In genomic region chr20:50625986-50626677, GRCh38 we compare ENCODE assay signal across 9 cellular contexts.
A peak's percentile ranks its signal among the peaks of the same experiment; 100 is the strongest.
DNase-seq lines count a peak whose midpoint lies in the region; ATAC-seq, FAIRE-seq and TF ChIP-seq lines count a peak whose summit lies in the region.
"Had no signal": no experiment of that assay in that cellular context is flagged by ENCODE, and none has a peak within 500 bp of the region (broad histone marks: within the 10 kb centered on the region; RNA-seq: fewer than 3 reads in every experiment).

No MANE protein-coding gene starts in this region.

- POLR2A ChIA-PET in HEK293 (lab: Yijun Ruan, JAX) (interaction anchor here (1.5 to 2.0 kb wide), 2 partner anchors 10 to 162 kb away, joined by 4 to 6 read pairs; no protein-coding TSS in a partner anchor), PC-9 (lab: Charles Lee; ENCODE audit: unreplicated experiment) (interaction anchor here (0.9 kb wide), 1 partner anchor 120 kb away, joined by 4 read pairs; no protein-coding TSS in a partner anchor), H1 (lab: Charles Lee; ENCODE audit: partially characterized antibody) (interaction anchor here (0.6 to 1.6 kb wide), 7 partner anchors 9 to 142 kb away, joined by 3 to 5 read pairs (median 3); no protein-coding TSS in a partner anchor)

- no peak overlapping the region for H2AK5ac ChIP-seq in H1 (ENCODE audit: low read depth, low read length)

- no peak overlapping the region for H3K9ac ChIP-seq in H1 (replicated peaks in 1 of 4; ENCODE audit: extremely low read depth in 1 of 4, low read depth in 3 of 4, low read length in 3 of 4)

- H4K20me1 ChIP-seq in PC-9 (ENCODE audit: insufficient read depth): no peaks in the 10 kb centered on the region
- H4K20me1 ChIP-seq in H1 (replicated peaks in 1 of 2; ENCODE audit: control insufficient read depth in 1 of 2, insufficient read depth in 2 of 2, low read length in 2 of 2): peaks cover 2% of the 10 kb centered on the region in 2 experiments

- H3K79me2 ChIP-seq in PC-9 (ENCODE audit: low read depth) (no peaks in the 10 kb centered on the region), H1 (ENCODE audit: control insufficient read depth in 1 of 2, insufficient read depth in 2 of 2, low read length in 2 of 2) (no peaks in the 10 kb centered on the region)

- no peak overlapping the region for H4K91ac ChIP-seq in H1 (replicated peaks; ENCODE audit: insufficient read length, low read length)

- TF ChIP-seq CTCF in AG09309 (IDR thresholded peaks at IDR 0.05; ENCODE audit: control insufficient read depth, insufficient read depth, low read depth, low read length, missing control alignments) (peak; percentile 77), HEK293 (tag by site-specific recombination; IDR thresholded peaks at IDR 0.05) (peak; percentile 77), PC-9 (conservative IDR thresholded peaks at IDR 0.05) (peak; percentile 72), H1 (IDR thresholded peaks at IDR 0.05; ENCODE audit: control extremely low read depth in 1 of 3, insufficient read depth in 1 of 3, low read depth in 1 of 3, low read length in 3 of 3) (peak; percentile 88 to 96 (median 90)), neutrophil (IDR thresholded peaks at IDR 0.05) (peak; percentile 9)

- CTCF ChIA-PET in HEK293 (lab: Yijun Ruan, JAX) (interaction anchor here (0.5 to 3.7 kb wide), 39 partner anchors 9 to 455 kb away, joined by 3 to 40 read pairs (median 4); partner anchors contain the start of genes BCAS4 and RIPOR3), PC-9 (lab: Charles Lee) (interaction anchor here (0.5 to 2.3 kb wide), 16 partner anchors 9 to 1127 kb away, joined by 3 to 26 read pairs (median 6); no protein-coding TSS in a partner anchor), H1 (lab: Charles Lee; ENCODE audit: partially characterized antibody) (interaction anchor here (0.5 to 6.1 kb wide), 57 partner anchors 8 to 366 kb away, joined by 3 to 84 read pairs (median 5); partner anchors contain the start of genes BCAS4 and RIPOR3)

- TF ChIP-seq EP300 in H1 (IDR thresholded peaks at IDR 0.05; ENCODE audit: borderline replicate concordance in 1 of 2, low read depth in 2 of 2, low read length in 2 of 2): no peak

- H2BK20ac ChIP-seq in H1 (ENCODE audit: low read length): no peak overlapping the region; the same call in 1 of the 2 replicates

- H2BK120ac ChIP-seq in H1 (replicated peaks; ENCODE audit: low read depth, low read length): no peak overlapping the region

- no peaks in the 10 kb centered on the region for H3K23me2 ChIP-seq in H1 (ENCODE audit: low read depth, low read length)

- no peaks in the 10 kb centered on the region for H3K9me2 ChIP-seq in PC-9 (ENCODE audit: insufficient read depth)

- H2BK5ac ChIP-seq in H1 (ENCODE audit: low read depth, low read length): peak overlapping the region; percentile 48; the same call in 1 of the 2 replicates

- no peaks in the 10 kb centered on the region for H3K79me1 ChIP-seq in H1 (ENCODE audit: low read depth, low read length)

- WGBS in H1 (ENCODE audit: extremely low coverage in 1 of 2, insufficient coverage in 1 of 2, insufficient read length in 1 of 2, insufficient replicate concordance in 2 of 2, low coverage in 1 of 2, low lambda C conversion rate in 2 of 2, missing lambda C conversion rate in 1 of 2), 2 experiments: 27% methylated on average over 15 of the region's 15 CpGs; no CpG with 5 or more reads in 1 of the 2 experiments

- H4K8ac ChIP-seq in H1 (ENCODE audit: extremely low read depth, insufficient read depth, low read length): no peak overlapping the region

- FAIRE-seq in H1 (lab: Jason Lieb, UNC): peak; percentile 13
- FAIRE-seq: endometrium had no signal

- 0 out of 2 replicates have a peak overlapping the region, but pooled peaks have one; percentile 60 for H2BK12ac ChIP-seq in H1 (ENCODE audit: low read depth, low read length)

- no peak overlapping the region for H3K27ac ChIP-seq in HEK293 (ENCODE audit: extremely low read depth, low read depth, low read length)
- no peak overlapping the region for H3K27ac ChIP-seq in PC-9
- no peak overlapping the region for H3K27ac ChIP-seq in H1 (ENCODE audit: low read depth, low read length)
- H3K27ac ChIP-seq in neutrophil: no peak overlapping the region

- H3K4me3 ChIP-seq in AG09309 (ENCODE audit: control insufficient read depth, low read depth, low read length) (no peak overlapping the region), HEK293 (ENCODE audit: low read depth, low read length) (no peak overlapping the region), PC-9 (no peak overlapping the region), H1 (ENCODE audit: extremely low read depth in 1 of 4, insufficient read depth in 2 of 4, low read depth in 3 of 4, low read length in 4 of 4) (no peak overlapping the region), neutrophil (ENCODE audit: low read depth in 1 of 2, low read length in 1 of 2) (no peak overlapping the region)

- H3K27me3 ChIP-seq in PC-9 (ENCODE audit: insufficient read depth, low read depth) (no peaks in the 10 kb centered on the region), H1 (replicated peaks in 1 of 4; ENCODE audit: control insufficient read depth in 3 of 4, extremely low read depth in 1 of 4, insufficient read depth in 3 of 4, low read length in 3 of 4) (no peaks in the 10 kb centered on the region), neutrophil (no peaks in the 10 kb centered on the region)

- no peak overlapping the region; the same call in 1 of the 2 replicates for H2BK15ac ChIP-seq in H1 (ENCODE audit: low read length)

- H3K4ac ChIP-seq in H1 (replicated peaks; ENCODE audit: insufficient read length, low read depth, low read length): no peak overlapping the region

- no peak overlapping the region for H3K23ac ChIP-seq in H1 (ENCODE audit: insufficient read length)

- peaks cover 30% of the 10 kb centered on the region for H3F3A ChIP-seq in PC-9 (ENCODE audit: insufficient read depth, low read depth)

- H3K18ac ChIP-seq in H1 (ENCODE audit: extremely low read depth, low read length): no peak overlapping the region; the same call in 1 of the 2 replicates

- DNase-seq in AG09309 (ENCODE audit: low read depth) (no peak), PC-9 (peak in 1 of 2 experiments; percentile 65), H1 (ENCODE audit: low read depth in 1 of 2, low spot score in 2 of 2) (peak in 1 of 2 experiments; percentile 94), mucosa of gallbladder (ENCODE audit: low spot score) (no peak)

- no peak overlapping the region for H4K5ac ChIP-seq in H1 (ENCODE audit: insufficient read length, low read depth, low read length)

- 0 out of 2 replicates have a peak overlapping the region, but pooled peaks have one; percentile 29 for H3K4me2 ChIP-seq in PC-9
- no peak overlapping the region for H3K4me2 ChIP-seq in H1 (ENCODE audit: insufficient read depth in 1 of 2, low read depth in 2 of 2, low read length in 2 of 2)

- H3K9me3 ChIP-seq in HEK293 (ENCODE audit: control insufficient read depth, insufficient read depth, low read depth, low read length) (no peaks in the 10 kb centered on the region), PC-9 (ENCODE audit: insufficient read depth, low read depth) (no peaks in the 10 kb centered on the region; the same call in 1 of the 2 replicates), H1 (ENCODE audit: insufficient read depth in 2 of 2, low read depth in 1 of 2, low read length in 1 of 2) (peaks cover 2 to 4% of the 10 kb centered on the region in 2 experiments; a peak in 2 of 4 replicates), neutrophil (no peaks in the 10 kb centered on the region)

- intact Hi-C loops in PC-9 (cut with micrococcal nuclease; ENCODE audit: unreplicated experiment): loop anchor here (1.0 to 5.0 kb wide), 5 partner anchors 36 to 440 kb away; no protein-coding TSS in a partner anchor

- ATAC-seq in GM18870 (IDR thresholded peaks at IDR 0.05; ENCODE audit: unreplicated experiment): no peak
- ATAC-seq in HG02571 (IDR thresholded peaks at IDR 0.05; ENCODE audit: unreplicated experiment): no peak

- H3K56ac ChIP-seq in H1 (replicated peaks; ENCODE audit: insufficient read length, low read depth, low read length): no peak overlapping the region

- TF ChIP-seq POLR2A in H1 (IDR thresholded peaks at IDR 0.05; ENCODE audit: control extremely low read depth in 1 of 2, low read depth in 2 of 2, low read length in 2 of 2): no peak

- no peak overlapping the region for H3K14ac ChIP-seq in H1 (ENCODE audit: insufficient read length)

- H3K36me3 ChIP-seq in HEK293 (ENCODE audit: control insufficient read depth in 2 of 2, insufficient read depth in 1 of 2, low read length in 2 of 2) (no peaks in the 10 kb centered on the region), PC-9 (ENCODE audit: low read depth) (no peaks in the 10 kb centered on the region), H1 (ENCODE audit: control insufficient read depth in 2 of 4, insufficient read depth in 4 of 4, low read length in 3 of 4) (no peaks in the 10 kb centered on the region), neutrophil (no peaks in the 10 kb centered on the region)

- no TSS peak for BruUV-seq in PC-9 (replicated peaks; lab: Mats Ljungman, UMichigan)

- no peak overlapping the region for H2AFZ ChIP-seq in PC-9
- no peak overlapping the region for H2AFZ ChIP-seq in H1 (ENCODE audit: low read length)

- TF ChIP-seq RAD21 in H1 (IDR thresholded peaks at IDR 0.05 in 1 of 2, conservative IDR thresholded peaks at IDR 0.05 in 1 of 2; ENCODE audit: low read depth in 2 of 2, low read length in 2 of 2): peak; percentile 93

- H3K4me1 ChIP-seq in HEK293 (ENCODE audit: control insufficient read depth, insufficient read depth, low read length): no peaks in the 10 kb centered on the region
- peaks cover 45% of the 10 kb centered on the region for H3K4me1 ChIP-seq in PC-9 (replicated peaks; ENCODE audit: insufficient read depth)
- H3K4me1 ChIP-seq in H1 (replicated peaks in 1 of 4; ENCODE audit: control insufficient read depth in 3 of 4, insufficient read depth in 4 of 4, low read length in 3 of 4): peaks cover 0 to 8% (median 3%) of the 10 kb centered on the region in 4 experiments; a peak in 4 of 7 replicates
- H3K4me1 ChIP-seq in neutrophil (ENCODE audit: control insufficient read depth in 1 of 2, insufficient read depth in 1 of 2, low read depth in 1 of 2, low read length in 1 of 2): no peaks in the 10 kb centered on the region

TF ChIP-seq in HEK293, 187 proteins besides CTCF, POLR2A, EP300 and RAD21 (continues in another document):
- TF ChIP-seq ZNF660 (tag by site-specific recombination; IDR thresholded peaks at IDR 0.05): no peak
- TF ChIP-seq ZNF677 (tag by site-specific recombination; IDR thresholded peaks at IDR 0.05): no peak

TF ChIP-seq in H1, 55 proteins besides CTCF, POLR2A, EP300 and RAD21 (continues in another document):
- TF ChIP-seq E2F6 (IDR thresholded peaks at IDR 0.05): no peak
- no peak for TF ChIP-seq TAF1 (IDR thresholded peaks at IDR 0.05; ENCODE audit: low read depth, low read length)
- TF ChIP-seq RNF2 (IDR thresholded peaks at IDR 0.05; ENCODE audit: borderline replicate concordance, low read depth, low read length, missing control alignments, poor library complexity, severe bottlenecking): no peak
- peak; percentile 22; the same call in 1 of the 2 replicates for TF ChIP-seq YY1 (IDR thresholded peaks at IDR 0.05; ENCODE audit: low read depth, low read length)

Comparison
In these comparisons a context has a peak if more than half of its experiments do, and no peak if none do; other contexts are left out.
1. CTCF ChIP-seq: peak in every context shown above with its lines; median percentile 90 in H1; 77 in AG09309; 77 in HEK293; 72 in PC-9; 9 in neutrophil.